Comparison of ENCODE assay signal across 12 cellular contexts in the genomic region with DNA sequence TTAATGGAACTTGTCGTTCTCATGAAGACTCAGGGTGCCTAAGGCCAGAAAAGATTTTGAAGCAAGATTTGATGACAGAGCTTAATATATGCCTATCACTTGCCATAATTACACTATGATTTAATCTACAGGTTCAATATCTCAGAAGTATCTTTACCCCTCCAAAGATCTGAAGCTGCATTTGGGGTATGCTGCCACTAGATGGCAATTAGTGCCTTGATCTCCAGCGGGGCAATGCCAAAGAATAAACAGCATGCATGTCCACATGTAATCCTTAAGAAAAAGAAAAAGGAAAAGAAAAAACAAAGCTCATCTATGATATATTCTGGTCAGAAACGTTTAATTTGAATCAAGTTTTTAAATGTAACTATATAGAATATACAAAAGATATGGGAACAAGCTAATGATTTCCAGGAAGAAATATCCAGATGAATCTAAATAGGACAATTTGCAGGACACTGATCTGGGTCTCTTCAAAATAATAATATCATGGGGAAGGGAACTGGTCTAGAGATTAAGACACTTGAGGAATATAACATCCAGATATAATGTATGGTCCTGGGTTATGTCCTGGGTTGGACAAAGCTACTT. TPM values are rescaled to one million over a fixed set of nuclear protein-coding genes. Genes with fewer than 3 reads are reported as not detected.
DNase-seq lines count a peak whose midpoint lies in the region; ATAC-seq and TF ChIP-seq lines count a peak whose summit lies in the region.
"Had no signal": no experiment of that assay in that cellular context is flagged by ENCODE, and none has a peak within 500 bp of the region (broad histone marks: within the 10 kb centered on the region; RNA-seq: fewer than 3 reads in every experiment).

No MANE protein-coding gene starts in this region.

- peak; percentile 17 for DNase-seq in A673 (ENCODE audit: low spot score)
- DNase-seq in GM13976 (ENCODE audit: low spot score), result peak; percentile 34
- no peak for DNase-seq in fibroblast of mammary gland (ENCODE audit: low read depth)
- no peak for DNase-seq in natural killer cell treated with Interleukin-12 subunit alpha and Interleukin-12 subunit beta and Interleukin-15 and Interleukin-18, amount 100 ng/mL, for 72 hours (ENCODE audit: low spot score)
- no peak for DNase-seq in putamen (ENCODE audit: low spot score)
- DNase-seq: GOT3, NCI-H1048 had no signal

- H3K9ac ChIP-seq in OCI-LY1 (ENCODE audit: low read length), result no peak overlapping the region

- POLR2A ChIA-PET in A673 (lab: Charles Lee; ENCODE audit: low non-redundant PET), result no interaction called here

- H3K4me3 Mint-ChIP-seq in natural killer cell treated with Interleukin-12 subunit alpha and Interleukin-12 subunit beta and Interleukin-15 and Interleukin-18, amount 100 ng/mL, for 72 hours, result no peak overlapping the region

- no peak overlapping the region for H3K27ac Mint-ChIP-seq in natural killer cell treated with Interleukin-12 subunit alpha and Interleukin-12 subunit beta and Interleukin-15 and Interleukin-18, amount 100 ng/mL, for 72 hours

- no peaks in the 10 kb centered on the region for H3K9me2 ChIP-seq in OCI-LY1 (ENCODE audit: low read depth, low read length)

- no peaks in the 10 kb centered on the region for H3K79me2 ChIP-seq in OCI-LY1 (ENCODE audit: insufficient read depth, low read length)

- H3F3A ChIP-seq in OCI-LY1 (ENCODE audit: insufficient read depth, low read length), result no peaks in the 10 kb centered on the region

- H3K4me1 ChIP-seq in A673 (ENCODE audit: insufficient read depth, low read length, poor library complexity, severe bottlenecking), result no peaks in the 10 kb centered on the region
- H3K4me1 ChIP-seq in OCI-LY1 (ENCODE audit: insufficient read depth, low read length, severe bottlenecking), result no peaks in the 10 kb centered on the region

- in situ Hi-C loops in GM13976 (cut with MboI; ENCODE audit: low sequenced_read_pairs, unreplicated experiment), result no loop called here

- peaks cover 10% of the 10 kb centered on the region for H3K9me3 Mint-ChIP-seq in natural killer cell treated with Interleukin-12 subunit alpha and Interleukin-12 subunit beta and Interleukin-15 and Interleukin-18, amount 100 ng/mL, for 72 hours

- H3K4me1 Mint-ChIP-seq in natural killer cell treated with Interleukin-12 subunit alpha and Interleukin-12 subunit beta and Interleukin-15 and Interleukin-18, amount 100 ng/mL, for 72 hours (ENCODE audit: low read depth in 2 of 2), result no peaks in the 10 kb centered on the region

- intact Hi-C loops in A673 (cut with micrococcal nuclease; ENCODE audit: unreplicated experiment), result no loop called here

- H2AFZ ChIP-seq in OCI-LY1 (ENCODE audit: low read length), result no peak overlapping the region

- H3K36me3 Mint-ChIP-seq in natural killer cell treated with Interleukin-12 subunit alpha and Interleukin-12 subunit beta and Interleukin-15 and Interleukin-18, amount 100 ng/mL, for 72 hours, result peaks cover 4% of the 10 kb centered on the region

- no peaks in the 10 kb centered on the region for H4K20me1 ChIP-seq in OCI-LY1 (ENCODE audit: insufficient read depth, low read length)

- H3K27ac ChIP-seq in A673 (ENCODE audit: low read depth, low read length, poor library complexity, severe bottlenecking), result no peak overlapping the region
- no peak overlapping the region for H3K27ac ChIP-seq in OCI-LY1 (ENCODE audit: low read depth, low read length, poor library complexity, severe bottlenecking)
- H3K27ac ChIP-seq: cardiac muscle cell had no signal

- H3K36me3 ChIP-seq in A673 (ENCODE audit: insufficient read depth, low read length, poor library complexity, severe bottlenecking) (no peaks in the 10 kb centered on the region), OCI-LY1 (ENCODE audit: insufficient read depth, low read length) (no peaks in the 10 kb centered on the region)
- H3K36me3 ChIP-seq: cardiac muscle cell had no signal

- H3K4me3 ChIP-seq in A673 (ENCODE audit: low read depth, low read length, poor library complexity, severe bottlenecking) (no peak overlapping the region), OCI-LY1 (ENCODE audit: low read depth, low read length, poor library complexity, severe bottlenecking) (no peak overlapping the region), fibroblast of mammary gland (ENCODE audit: control insufficient read depth, low read depth, low read length) (no peak overlapping the region)
- H3K4me3 ChIP-seq: cardiac muscle cell had no signal

- peak; percentile 57 for TF ChIP-seq CTCF in A673 (conservative IDR thresholded peaks at IDR 0.05; ENCODE audit: low read depth, low read length)
- peak; percentile 34 for TF ChIP-seq CTCF in GM13976 (IDR thresholded peaks at IDR 0.05; ENCODE audit: borderline replicate concordance, control extremely low read depth, extremely low read depth, insufficient read depth, missing control alignments)
- peak; percentile 67 for TF ChIP-seq CTCF in OCI-LY1 (IDR thresholded peaks at IDR 0.05; ENCODE audit: low read length)
- peak; percentile 27 for TF ChIP-seq CTCF in fibroblast of mammary gland (conservative IDR thresholded peaks at IDR 0.05; ENCODE audit: control insufficient read depth, insufficient read depth, low read depth, low read length)

- ATAC-seq in natural killer cell treated with Interleukin-12 subunit alpha and Interleukin-12 subunit beta and Interleukin-15 and Interleukin-18, amount 100 ng/mL, for 72 hours, result no peak
- ATAC-seq in HG03342 (IDR thresholded peaks at IDR 0.05; ENCODE audit: unreplicated experiment), result no peak
- no peak for ATAC-seq in HG03159 (IDR thresholded peaks at IDR 0.05; ENCODE audit: unreplicated experiment)

- CTCF ChIA-PET in A673 (lab: Charles Lee), result no interaction called here

- H3K27me3 ChIP-seq in A673 (replicated peaks; ENCODE audit: insufficient read depth, low read depth, low read length, poor library complexity), result no peaks in the 10 kb centered on the region
- H3K27me3 ChIP-seq in OCI-LY1 (ENCODE audit: insufficient read depth, low read length), result no peaks in the 10 kb centered on the region

- H3K4me2 ChIP-seq in OCI-LY1 (ENCODE audit: low read length), result no peak overlapping the region

- H3K9me3 ChIP-seq in A673 (ENCODE audit: low read depth, low read length, poor library complexity, severe bottlenecking) (no peaks in the 10 kb centered on the region), OCI-LY1 (ENCODE audit: low read length) (no peaks in the 10 kb centered on the region)

- no TSS peak for BruUV-seq in A673 (replicated peaks; lab: Mats Ljungman, UMichigan)

- H3K27me3 Mint-ChIP-seq in natural killer cell treated with Interleukin-12 subunit alpha and Interleukin-12 subunit beta and Interleukin-15 and Interleukin-18, amount 100 ng/mL, for 72 hours, result no peaks in the 10 kb centered on the region

RNA-seq across cellular contexts. Expression of a gene that starts 55.0 kb away (rescaled TPM):
- not detected in 2 replicates for total RNA-seq in A673 (2021)
- not detected for total RNA-seq in natural killer cell treated with Interleukin-12 subunit alpha and Interleukin-12 subunit beta and Interleukin-15 and Interleukin-18, amount 100 ng/mL, for 72 hours
- total RNA-seq: cardiac muscle cell, urinary bladder had no signal

Comparison
In these comparisons a context has a peak if more than half of its experiments do, and no peak if none do; other contexts are left out.
1. DNase-seq: peak in A673 (single experiment) and GM13976 (single experiment); none in fibroblast of mammary gland (single experiment), natural killer cell treated with Interleukin-12 subunit alpha and Interleukin-12 subunit beta and Interleukin-15 and Interleukin-18, amount 100 ng/mL, for 72 hours (single experiment) and putamen (single experiment).
2. Peak in every context shown above with its lines, with median percentiles within 50 percentile points of each other: CTCF ChIP-seq.